Comparison of ENCODE assay signal across 20 cellular contexts in genomic region chr3:157958471-157958870, GRCh38.
"Had no signal": no experiment of that assay in that cellular context is flagged by ENCODE, and none has a peak within 500 bp of the region (broad histone marks: within the 10 kb centered on the region; RNA-seq: fewer than 3 reads in every experiment).

No MANE protein-coding gene starts in this region.

- H3K9me3 Mint-ChIP-seq: activated CD4-positive, alpha-beta memory T cell treated with anti-CD3 and anti-CD28 coated beads, Interleukin-2, amount 10 ng/mL, durations not matched to agents 7 days and 5 days; neural progenitor cell; stimulated activated effector memory CD8-positive, alpha-beta T cell treated with anti-CD3 and anti-CD28 coated beads, Interleukin-12 subunit alpha, Interleukin-12 subunit beta, amount 100 ng/mL, for 72 hours had no signal

- H3K4me1 ChIP-seq: heart left ventricle, left ventricle myocardium inferior, neural progenitor cell, pancreas, tibial artery, vagina had no signal

- H3K4me3 ChIP-seq: heart left ventricle, left ventricle myocardium inferior, neural progenitor cell, pancreas, skin epidermis, tibial artery, vagina had no signal

- H3K9ac ChIP-seq: neural progenitor cell had no signal

- H3K4me3 Mint-ChIP-seq: activated CD4-positive, alpha-beta memory T cell treated with anti-CD3 and anti-CD28 coated beads, Interleukin-2, amount 10 ng/mL, durations not matched to agents 7 days and 5 days; activated CD4-positive, alpha-beta T cell treated with anti-CD3 and anti-CD28 coated beads for 36 hours; activated naive CD8-positive, alpha-beta T cell treated with anti-CD3 and anti-CD28 coated beads for 36 hours; activated T-cell treated with anti-CD3 and anti-CD28 coated beads, Interleukin-2, amount 50 U/mL, for 72 hours; memory B cell; neural progenitor cell; stimulated activated effector memory CD8-positive, alpha-beta T cell treated with anti-CD3 and anti-CD28 coated beads, Interleukin-12 subunit alpha, Interleukin-12 subunit beta, amount 100 ng/mL, for 72 hours had no signal

- ATAC-seq: activated CD4-positive, alpha-beta T cell treated with anti-CD3 and anti-CD28 coated beads for 36 hours; activated T-cell treated with anti-CD3 and anti-CD28 coated beads, Interleukin-2, amount 50 U/mL, for 72 hours; esophagus mucosa; heart left ventricle; pancreas; stimulated activated effector memory CD8-positive, alpha-beta T cell treated with anti-CD3 and anti-CD28 coated beads, Interleukin-12 subunit alpha, Interleukin-12 subunit beta, amount 100 ng/mL, for 72 hours had no signal

- H3K27me3 Mint-ChIP-seq: activated CD4-positive, alpha-beta memory T cell treated with anti-CD3 and anti-CD28 coated beads, Interleukin-2, amount 10 ng/mL, durations not matched to agents 7 days and 5 days; activated CD4-positive, alpha-beta T cell treated with anti-CD3 and anti-CD28 coated beads for 36 hours; activated naive CD8-positive, alpha-beta T cell treated with anti-CD3 and anti-CD28 coated beads for 36 hours had no signal

- H3K4me2 ChIP-seq: neural progenitor cell had no signal

- H3K36me3 Mint-ChIP-seq: activated naive CD8-positive, alpha-beta T cell treated with anti-CD3 and anti-CD28 coated beads for 36 hours; memory B cell; neural progenitor cell; stimulated activated effector memory CD8-positive, alpha-beta T cell treated with anti-CD3 and anti-CD28 coated beads, Interleukin-12 subunit alpha, Interleukin-12 subunit beta, amount 100 ng/mL, for 72 hours had no signal

- DNase-seq: activated CD4-positive, alpha-beta memory T cell treated with anti-CD3 and anti-CD28 coated beads, Interleukin-2, amount 10 ng/mL, durations not matched to agents 7 days and 5 days; activated CD4-positive, alpha-beta T cell treated with anti-CD3 and anti-CD28 coated beads for 36 hours; activated CD8-positive, alpha-beta memory T cell treated with anti-CD3 and anti-CD28 coated beads, Interleukin-2, amount 50 U/mL, for 4 hours; activated gamma-delta T cell treated with Interleukin-2 at 50 U/mL for 16 hours; activated naive CD8-positive, alpha-beta T cell treated with anti-CD3 and anti-CD28 coated beads for 36 hours; activated T-cell treated with anti-CD3 and anti-CD28 coated beads, Interleukin-2, amount 50 U/mL, for 72 hours; brain microvascular endothelial cell; cerebellar nuclear complex; dermis blood vessel endothelial cell; heart left ventricle; islet precursor cell; left ventricle myocardium inferior; pancreas; tibial artery had no signal

- H3K4me1 Mint-ChIP-seq: activated CD4-positive, alpha-beta memory T cell treated with anti-CD3 and anti-CD28 coated beads, Interleukin-2, amount 10 ng/mL, durations not matched to agents 7 days and 5 days; activated CD4-positive, alpha-beta T cell treated with anti-CD3 and anti-CD28 coated beads for 36 hours; activated naive CD8-positive, alpha-beta T cell treated with anti-CD3 and anti-CD28 coated beads for 36 hours; memory B cell; stimulated activated effector memory CD8-positive, alpha-beta T cell treated with anti-CD3 and anti-CD28 coated beads, Interleukin-12 subunit alpha, Interleukin-12 subunit beta, amount 100 ng/mL, for 72 hours had no signal

- H3K36me3 ChIP-seq: brain microvascular endothelial cell, heart left ventricle, left ventricle myocardium inferior, neural progenitor cell, pancreas, tibial artery, vagina had no signal

- H3K27me3 ChIP-seq: brain microvascular endothelial cell, neural progenitor cell, pancreas, tibial artery, vagina had no signal

- H2AFZ ChIP-seq: neural progenitor cell had no signal

- H3K9me3 ChIP-seq: heart left ventricle, left ventricle myocardium inferior, pancreas, tibial artery, vagina had no signal

- H3K27ac Mint-ChIP-seq: activated CD4-positive, alpha-beta memory T cell treated with anti-CD3 and anti-CD28 coated beads, Interleukin-2, amount 10 ng/mL, durations not matched to agents 7 days and 5 days; activated CD4-positive, alpha-beta T cell treated with anti-CD3 and anti-CD28 coated beads for 36 hours; activated naive CD8-positive, alpha-beta T cell treated with anti-CD3 and anti-CD28 coated beads for 36 hours; activated T-cell treated with anti-CD3 and anti-CD28 coated beads, Interleukin-2, amount 50 U/mL, for 72 hours; memory B cell; neural progenitor cell; stimulated activated effector memory CD8-positive, alpha-beta T cell treated with anti-CD3 and anti-CD28 coated beads, Interleukin-12 subunit alpha, Interleukin-12 subunit beta, amount 100 ng/mL, for 72 hours had no signal

- H3K27ac ChIP-seq: brain microvascular endothelial cell, heart left ventricle, left ventricle myocardium inferior, neural progenitor cell, pancreas, skin epidermis, tibial artery, vagina had no signal
